ENCODE assay signal across 3 cellular contexts in the genomic region with DNA sequence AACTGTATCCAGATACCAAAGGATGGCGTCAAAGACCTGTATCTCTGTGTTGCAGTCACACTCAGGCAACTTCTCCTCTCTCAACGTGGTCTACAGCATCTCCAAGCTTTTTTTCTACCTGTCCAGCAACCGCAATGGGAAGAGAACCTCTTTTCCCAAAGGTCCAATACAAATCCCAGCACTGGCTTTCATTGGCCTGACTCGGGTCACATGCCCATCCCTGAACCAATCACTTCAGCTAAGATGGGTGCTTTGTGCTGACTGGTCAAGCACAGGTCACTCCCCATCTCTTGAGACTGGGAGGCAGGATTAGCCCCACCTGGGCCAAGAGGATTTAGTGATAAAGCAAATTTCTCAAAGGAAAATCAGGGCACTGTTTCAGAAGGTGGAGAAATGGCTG.
TF ChIP-seq lines count a peak whose summit lies in the region.

No MANE protein-coding gene starts in this region.

TF ChIP-seq in A549, 52 proteins besides CTCF, POLR2A, EP300 and RAD21:
- TF ChIP-seq GATA3 (IDR thresholded peaks at IDR 0.05; ENCODE audit: borderline replicate concordance) (no peak), USF2 (IDR thresholded peaks at IDR 0.05) (0 out of 2 replicates have a peak, but pooled peaks have one; percentile 6), HEYL (CRISPR knock-in tag; IDR thresholded peaks at IDR 0.05) (no peak)

TF ChIP-seq in IMR-90, 13 proteins besides CTCF, POLR2A, EP300 and RAD21:
- TF ChIP-seq FOS (IDR thresholded peaks at IDR 0.05; ENCODE audit: low read depth, low read length) (no peak), SMC3 (IDR thresholded peaks at IDR 0.05; ENCODE audit: low read depth, low read length) (no peak), BHLHE40 (IDR thresholded peaks at IDR 0.05; ENCODE audit: low read depth, low read length) (no peak)

TF ChIP-seq in K562, 482 proteins besides CTCF, POLR2A, EP300 and RAD21:
- no peak for TF ChIP-seq KDM1A (IDR thresholded peaks at IDR 0.05)
- no peak for TF ChIP-seq C11orf30 (IDR thresholded peaks at IDR 0.05; ENCODE audit: low read depth)
- no peak for TF ChIP-seq ZZZ3 (IDR thresholded peaks at IDR 0.05)
- TF ChIP-seq ZNF655 (CRISPR knock-in tag; IDR thresholded peaks at IDR 0.05) = no peak
- no peak for TF ChIP-seq SPI1 (IDR thresholded peaks at IDR 0.05; ENCODE audit: borderline replicate concordance, low read depth, low read length)
- TF ChIP-seq XRCC3 (IDR thresholded peaks at IDR 0.05) = no peak
- TF ChIP-seq USF2 (CRISPR knock-in tag; IDR thresholded peaks at IDR 0.05) = peak; percentile 55; the same call in 1 of the 2 replicates
